ENCODE assay signal across 16 cellular contexts in the genomic region with DNA sequence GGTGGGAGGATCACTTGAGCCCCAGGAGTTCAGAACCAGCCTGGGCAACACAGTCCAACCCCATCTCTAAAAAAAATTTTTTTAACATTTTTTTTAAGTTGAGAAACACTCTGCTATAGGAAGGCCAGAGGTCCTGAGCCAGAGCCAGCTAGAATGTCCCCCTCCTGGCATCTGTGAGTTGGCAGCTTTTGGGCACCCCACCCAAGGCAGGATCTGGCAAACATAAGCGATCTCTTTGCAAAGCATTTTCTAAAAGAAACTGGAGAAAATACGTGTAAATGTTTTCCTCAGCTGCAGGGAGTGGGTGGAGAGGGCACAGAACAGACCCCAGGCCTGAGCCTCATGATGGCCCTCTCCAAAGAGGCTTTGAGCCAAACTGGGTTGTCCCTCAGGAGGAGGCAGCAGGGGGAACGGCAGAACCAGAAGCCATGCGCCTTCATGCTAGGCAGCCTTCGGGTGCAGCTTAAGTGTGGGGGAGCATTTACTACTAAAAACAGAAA. TPM values are rescaled to one million over a fixed set of nuclear protein-coding genes. Genes with fewer than 3 reads are reported as not detected.
A peak's percentile ranks its signal among the peaks of the same experiment; 100 is the strongest.
DNase-seq lines count a peak whose midpoint lies in the region; ATAC-seq and TF ChIP-seq lines count a peak whose summit lies in the region.
"Had no signal": no experiment of that assay in that cellular context is flagged by ENCODE, and none has a peak within 500 bp of the region (broad histone marks: within the 10 kb centered on the region; RNA-seq: fewer than 3 reads in every experiment).

No MANE protein-coding gene starts in this region.

- DNase-seq in MG63: peak; percentile 40
- DNase-seq in dorsolateral prefrontal cortex: no peak
- no peak for DNase-seq in mesenchymal stem cell
- DNase-seq in putamen (ENCODE audit: low spot score): no peak
- no peak for DNase-seq in KG1 (lab: John Stamatoyannopoulos, UW)
- DNase-seq: activated CD4-positive, alpha-beta T cell treated with anti-CD3 and anti-CD28 coated beads for 48 hours; activated T-cell treated with anti-CD3 and anti-CD28 coated beads for 4 hours; caudate nucleus; effector memory CD8-positive, alpha-beta T cell; islet precursor cell; pancreas; SHP77 had no signal

- peak overlapping the region in 47 of 59 donors; percentile 2 to 96 (median 60) for H3K27ac ChIP-seq in dorsolateral prefrontal cortex
- no peak overlapping the region for H3K27ac ChIP-seq in mesenchymal stem cell (ENCODE audit: low read length, poor library complexity, severe bottlenecking)
- H3K27ac ChIP-seq in temporal lobe (ENCODE audit: low read depth, low read length): peak overlapping the region; percentile 33
- H3K27ac ChIP-seq: BLaER1, pancreas had no signal

- H3K4me3 ChIP-seq in MG63 (no peak overlapping the region), dorsolateral prefrontal cortex (peak overlapping the region in 1 of 59 donors; percentile 21), mesenchymal stem cell (ENCODE audit: insufficient read depth in 1 of 2, low read depth in 1 of 2, low read length in 2 of 2) (peak overlapping the region in 1 of 2 experiments; percentile 52)
- H3K4me3 ChIP-seq: BLaER1, pancreas had no signal

- peak overlapping the region; percentile 61 for H3K9ac ChIP-seq in mesenchymal stem cell (ENCODE audit: low read length)
- H3K9ac ChIP-seq: BLaER1 had no signal

- no peak overlapping the region for H4K91ac ChIP-seq in mesenchymal stem cell (ENCODE audit: low read length)

- H3K79me1 ChIP-seq in mesenchymal stem cell (replicated peaks; ENCODE audit: low read length, poor library complexity, severe bottlenecking): peaks cover 5% of the 10 kb centered on the region

- no peak overlapping the region for H2BK120ac ChIP-seq in mesenchymal stem cell (ENCODE audit: low read depth, low read length)

- no peak overlapping the region for H2BK12ac ChIP-seq in mesenchymal stem cell (ENCODE audit: low read length in 2 of 2)

- H3K4me1 ChIP-seq in mesenchymal stem cell (ENCODE audit: control insufficient read depth, insufficient read depth, low read depth, low read length): peaks cover 32% of the 10 kb centered on the region

- H2BK5ac ChIP-seq in mesenchymal stem cell (ENCODE audit: low read depth, low read length, poor library complexity, severe bottlenecking): no peak overlapping the region

- no peak for ATAC-seq in HG03039 (IDR thresholded peaks at IDR 0.05; ENCODE audit: unreplicated experiment)
- no peak for ATAC-seq in GM18861 (IDR thresholded peaks at IDR 0.05; ENCODE audit: unreplicated experiment)
- ATAC-seq: effector memory CD8-positive, alpha-beta T cell; pancreas had no signal

- no peak overlapping the region for H3K4me2 ChIP-seq in mesenchymal stem cell (ENCODE audit: low read length, poor library complexity, severe bottlenecking)
- H3K4me2 ChIP-seq: BLaER1 had no signal

- peak overlapping the region; percentile 55 for H4K8ac ChIP-seq in mesenchymal stem cell (ENCODE audit: low read length)

- intact Hi-C loops in dorsolateral prefrontal cortex (cut with DNase I): no loop called here

- no peak overlapping the region for H3K4ac ChIP-seq in mesenchymal stem cell (ENCODE audit: low read depth in 1 of 2, low read length in 2 of 2)

- H3K18ac ChIP-seq in mesenchymal stem cell (ENCODE audit: low read depth in 1 of 2, low read length in 2 of 2): peak overlapping the region in 1 of 2 experiments; percentile 37

- WGBS in mesenchymal stem cell: 96% methylated on average over 4 of the region's 5 CpGs

- H3K14ac ChIP-seq in mesenchymal stem cell (ENCODE audit: low read length in 2 of 2): no peak overlapping the region

- peak overlapping the region; percentile 15 for H2AK5ac ChIP-seq in mesenchymal stem cell (ENCODE audit: low read length, severe bottlenecking)

- H3K27me3 ChIP-seq in MG63: no peaks in the 10 kb centered on the region
- H3K27me3 ChIP-seq in dorsolateral prefrontal cortex: no peaks in the 10 kb centered on the region
- H3K27me3 ChIP-seq in mesenchymal stem cell (ENCODE audit: control insufficient read depth in 1 of 2, insufficient read depth in 1 of 2, low read length in 2 of 2): no peaks in the 10 kb centered on the region
- H3K27me3 ChIP-seq: BLaER1, pancreas had no signal

- H3K36me3 ChIP-seq in MG63 (peaks cover 52% of the 10 kb centered on the region), mesenchymal stem cell (ENCODE audit: control insufficient read depth in 1 of 2, insufficient read depth in 2 of 2, low read depth in 1 of 2, low read length in 2 of 2) (peaks cover 6 to 20% of the 10 kb centered on the region in 2 experiments)
- H3K36me3 ChIP-seq: BLaER1, pancreas had no signal

- no peak overlapping the region for H2BK15ac ChIP-seq in mesenchymal stem cell (ENCODE audit: low read depth, poor library complexity, severe bottlenecking)

- no peak overlapping the region for H2AFZ ChIP-seq in mesenchymal stem cell (ENCODE audit: low read depth, low read length)

- TF ChIP-seq CTCF in dorsolateral prefrontal cortex (IDR thresholded peaks at IDR 0.05 in 54 of 56, conservative IDR thresholded peaks at IDR 0.05 in 2 of 56; ENCODE audit: low read depth in 1 of 56, partially characterized antibody in 56 of 56): no peak

- H3K23ac ChIP-seq in mesenchymal stem cell (ENCODE audit: low read length in 2 of 2): no peak overlapping the region

- H3K9me3 ChIP-seq in MG63: no peaks in the 10 kb centered on the region
- no peaks in the 10 kb centered on the region for H3K9me3 ChIP-seq in mesenchymal stem cell (ENCODE audit: control insufficient read depth, low read length)
- H3K9me3 ChIP-seq: BLaER1, pancreas had no signal

RNA-seq across cellular contexts. Expression of gene CAVIN1, which starts 11.7 kb away (rescaled TPM):
- total RNA-seq in MG63 (2014; rRNA removed; shearing (Covaris generic); ENCODE audit: low replicate concordance): 799 and 958 TPM in 2 replicates
- total RNA-seq in dorsolateral prefrontal cortex: 10 to 100 TPM; 11.5 to 70.8 (median 30.0) TPM
- polyA plus RNA-seq in mesenchymal stem cell (2013, experiment 1 of 2): 168 TPM
- polyA plus RNA-seq in mesenchymal stem cell (2013, experiment 2 of 2): 165 TPM
- total RNA-seq in temporal lobe: 6.4 TPM

RNA-seq across cellular contexts. Expression of gene STAT3, which starts 23.1 kb away (rescaled TPM):
- 59.9 and 66.2 TPM in 2 replicates for total RNA-seq in MG63 (2014; rRNA removed; shearing (Covaris generic); ENCODE audit: low replicate concordance)
- total RNA-seq in dorsolateral prefrontal cortex (100 to 1,000 TPM in 55 of 120 experiments, 10 to 100 TPM in 65; 57.7 to 203 (median 98.0) TPM), temporal lobe (26.3 TPM)
- 67.6 TPM for polyA plus RNA-seq in mesenchymal stem cell (2013, experiment 1 of 2)
- polyA plus RNA-seq in mesenchymal stem cell (2013, experiment 2 of 2): 66.8 TPM

RNA-seq across cellular contexts. Expression of gene ATP6V0A1, which starts 47.3 kb away (rescaled TPM):
- 15.9 and 28.0 TPM in 2 replicates for total RNA-seq in MG63 (2014; rRNA removed; shearing (Covaris generic); ENCODE audit: low replicate concordance)
- total RNA-seq in dorsolateral prefrontal cortex (100 to 1,000 TPM; 253 to 459 (median 379) TPM), temporal lobe (164 TPM)
- 39.0 TPM for polyA plus RNA-seq in mesenchymal stem cell (2013, experiment 1 of 2)
- polyA plus RNA-seq in mesenchymal stem cell (2013, experiment 2 of 2): 40.2 TPM

Comparison
In these comparisons a context has a peak if more than half of its experiments do, and no peak if none do; other contexts are left out.
1. RNA of gene CAVIN1, which starts 11.7 kb away (total RNA-seq): 799 to 958 TPM in MG63; 11.5 to 70.8 TPM in dorsolateral prefrontal cortex and 6.4 TPM in temporal lobe (single experiment); every median in the first group is over 10 times any median in the second.